10 cellular contexts compared by ENCODE assay signal in the genomic region with DNA sequence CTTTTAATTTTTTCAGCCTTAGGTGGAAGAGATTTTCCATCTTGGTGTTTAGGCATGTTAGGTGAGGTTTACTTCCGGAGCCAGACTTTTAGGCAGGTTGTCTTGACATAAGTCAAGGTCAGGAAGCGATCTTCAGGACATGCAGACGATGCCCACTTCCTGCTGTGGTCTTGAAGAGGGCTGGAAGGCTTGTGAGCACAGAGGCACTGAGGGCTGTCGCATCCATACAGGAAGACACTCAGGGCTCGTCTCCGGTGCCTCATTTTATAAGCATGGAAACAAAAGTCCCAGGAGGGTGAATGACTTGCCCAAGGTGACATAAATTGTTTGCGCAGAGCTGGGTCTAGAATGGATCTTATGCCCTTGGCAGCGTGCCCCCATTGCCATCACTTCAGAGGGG. TPM values are rescaled to one million over a fixed set of nuclear protein-coding genes. Genes with fewer than 3 reads are reported as not detected.
DNase-seq lines count a peak whose midpoint lies in the region; TF ChIP-seq lines count a peak whose summit lies in the region.
"Had no signal": no experiment of that assay in that cellular context is flagged by ENCODE, and none has a peak within 500 bp of the region (broad histone marks: within the 10 kb centered on the region; RNA-seq: fewer than 3 reads in every experiment).

No MANE protein-coding gene starts in this region.

- peak overlapping the region in 3 of 4 donors; percentile 7 to 45 (median 10) for H3K27ac ChIP-seq in esophagus muscularis mucosa (replicated peaks in 1 of 4)
- H3K27ac ChIP-seq in temporal lobe (ENCODE audit: low read depth, low read length): peak overlapping the region; percentile 38

- peaks cover 88 to 99% (median 94%) of the 10 kb centered on the region in 4 donors for H3K4me1 ChIP-seq in esophagus muscularis mucosa
- H3K4me1 ChIP-seq: BE2C had no signal

- DNase-seq in activated naive CD4-positive, alpha-beta T cell treated with Interleukin-2 at 50 U/mL for 16 hours: peak; percentile 42
- no peak for DNase-seq in activated naive CD4-positive, alpha-beta T cell treated with anti-CD3 and anti-CD28 coated beads, Interleukin-2, amount 50 U/mL, for 16 hours
- peak; percentile 54 for DNase-seq in activated CD4-positive, alpha-beta T cell treated with anti-CD3 and anti-CD28 coated beads, Interleukin-2, amount 50 U/mL, for 1 hour
- DNase-seq in esophagus muscularis mucosa (ENCODE audit: extremely low spot score) (no peak), NCI-H1417 treated with DMSO at 0.1 percent for 48 hours (lab: John Stamatoyannopoulos, UW) (no peak), NCI-H526 treated with DMSO at 0.1 percent for 48 hours (lab: John Stamatoyannopoulos, UW) (no peak), occipital lobe (lab: John Stamatoyannopoulos, UW) (no peak)
- DNase-seq: BE2C, kidney glomerular epithelial cell had no signal

- WGBS in esophagus muscularis mucosa: 89% methylated on average over 8 of the region's 8 CpGs

- H3K4me3 ChIP-seq in esophagus muscularis mucosa: no peak overlapping the region

- no peaks in the 10 kb centered on the region for H3K9me3 ChIP-seq in esophagus muscularis mucosa
- H3K9me3 ChIP-seq: BE2C had no signal

- no peak for TF ChIP-seq EP300 in esophagus muscularis mucosa (IDR thresholded peaks at IDR 0.05)

- no peak for TF ChIP-seq CTCF in esophagus muscularis mucosa (IDR thresholded peaks at IDR 0.05)

- H3K36me3 ChIP-seq in esophagus muscularis mucosa: peaks cover 0 to 3% (median 0%) of the 10 kb centered on the region in 4 donors
- H3K36me3 ChIP-seq: BE2C had no signal

- H3K27me3 ChIP-seq in esophagus muscularis mucosa: no peaks in the 10 kb centered on the region
- H3K27me3 ChIP-seq: BE2C had no signal

- TF ChIP-seq POLR2A in esophagus muscularis mucosa (IDR thresholded peaks at IDR 0.05; ENCODE audit: low read depth): no peak

- intact Hi-C loops in esophagus muscularis mucosa (cut with DNase I): no loop called here

RNA-seq across cellular contexts. Expression of gene MARK2, which starts 30.8 kb away (rescaled TPM):
- total RNA-seq in esophagus muscularis mucosa (10 to 100 TPM; 21.5 to 38.1 (median 30.6) TPM), temporal lobe (16.0 TPM), occipital lobe (10.8 TPM)

RNA-seq across cellular contexts. Expression of gene RCOR2, which starts 47.3 kb away (rescaled TPM):
- total RNA-seq in esophagus muscularis mucosa (under 1 TPM in 3 of 4 donors, not detected in 1; 0.40 to 0.45 (median 0.42) TPM), temporal lobe (7.9 TPM), occipital lobe (9.5 TPM)

RNA-seq across cellular contexts. Expression of gene SPINDOC, which starts 56.4 kb away (rescaled TPM):
- 10 to 100 TPM; 12.0 to 25.8 (median 18.6) TPM for total RNA-seq in esophagus muscularis mucosa
- total RNA-seq in temporal lobe: 8.1 TPM
- 12.2 TPM for total RNA-seq in occipital lobe

Comparison
In these comparisons a context has a peak if more than half of its experiments do, and no peak if none do; other contexts are left out.
1. DNase-seq: peak in activated naive CD4-positive, alpha-beta T cell treated with Interleukin-2 at 50 U/mL for 16 hours (single experiment) and activated CD4-positive, alpha-beta T cell treated with anti-CD3 and anti-CD28 coated beads, Interleukin-2, amount 50 U/mL, for 1 hour (single experiment); none in activated naive CD4-positive, alpha-beta T cell treated with anti-CD3 and anti-CD28 coated beads, Interleukin-2, amount 50 U/mL, for 16 hours (single experiment), esophagus muscularis mucosa (single experiment), NCI-H1417 treated with DMSO at 0.1 percent for 48 hours (single experiment), NCI-H526 treated with DMSO at 0.1 percent for 48 hours (single experiment) and occipital lobe (single experiment).